8 cellular contexts compared by ENCODE assay signal in the genomic region with DNA sequence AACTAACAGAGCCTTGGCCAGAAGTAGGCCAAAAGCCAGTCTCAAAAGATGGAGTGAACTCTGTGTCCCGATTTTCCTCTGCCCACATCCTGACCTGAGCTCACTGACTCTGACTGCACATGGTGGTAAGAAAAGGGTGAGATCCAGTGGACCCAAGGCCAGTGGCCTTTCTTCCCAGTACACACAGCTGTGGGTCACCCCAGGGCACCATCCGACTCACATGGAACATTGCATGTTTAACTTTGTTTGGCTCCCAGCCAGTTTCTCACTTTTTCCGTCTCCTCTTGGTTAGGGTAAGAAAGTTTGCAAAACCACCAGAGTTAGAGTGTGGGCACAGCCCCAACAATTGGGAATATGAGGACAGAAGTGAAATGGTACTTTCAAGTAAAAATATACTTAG.
DNase-seq lines count a peak whose midpoint lies in the region; ATAC-seq and TF ChIP-seq lines count a peak whose summit lies in the region.
"Had no signal": no experiment of that assay in that cellular context is flagged by ENCODE, and none has a peak within 500 bp of the region (broad histone marks: within the 10 kb centered on the region; RNA-seq: fewer than 3 reads in every experiment).

No MANE protein-coding gene starts in this region.

- H3K4me3 ChIP-seq in OCI-LY1 (ENCODE audit: low read depth, low read length, poor library complexity, severe bottlenecking): no peak overlapping the region
- no peak overlapping the region for H3K4me3 ChIP-seq in breast epithelium

- no peaks in the 10 kb centered on the region for H3F3A ChIP-seq in OCI-LY1 (ENCODE audit: insufficient read depth, low read length)

- no peak for TF ChIP-seq POLR2A in breast epithelium (IDR thresholded peaks at IDR 0.05)

- H3K9me2 ChIP-seq in OCI-LY1 (ENCODE audit: low read depth, low read length): no peaks in the 10 kb centered on the region

- H3K4me1 ChIP-seq in OCI-LY1 (ENCODE audit: insufficient read depth, low read length, severe bottlenecking): peaks cover 48% of the 10 kb centered on the region
- peaks cover 7 to 11% of the 10 kb centered on the region in 2 donors for H3K4me1 ChIP-seq in breast epithelium

- H3K36me3 ChIP-seq in OCI-LY1 (ENCODE audit: insufficient read depth, low read length): no peaks in the 10 kb centered on the region
- no peaks in the 10 kb centered on the region for H3K36me3 ChIP-seq in breast epithelium

- H3K27ac ChIP-seq in OCI-LY1 (ENCODE audit: low read depth, low read length, poor library complexity, severe bottlenecking) (peak overlapping the region; percentile 25), breast epithelium (peak overlapping the region; percentile 29 to 64), layer of hippocampus (ENCODE audit: low read depth, low read length) (peak overlapping the region; percentile 93), substantia nigra (ENCODE audit: low read depth, low read length, poor library complexity, severe bottlenecking) (peak overlapping the region; percentile 98)

- TF ChIP-seq CTCF in OCI-LY1 (IDR thresholded peaks at IDR 0.05; ENCODE audit: low read length) (no peak), breast epithelium (IDR thresholded peaks at IDR 0.05) (no peak)

- H3K9me3 ChIP-seq in OCI-LY1 (ENCODE audit: low read length): no peaks in the 10 kb centered on the region
- H3K9me3 ChIP-seq in breast epithelium: no peaks in the 10 kb centered on the region

- DNase-seq in breast epithelium (ENCODE audit: low spot score in 2 of 2) (peak in 1 of 2 donors; percentile 28), substantia nigra (lab: John Stamatoyannopoulos, UW) (peak in 3 of 49 donors; percentile 8 to 52 (median 15)), hippocampal formation (lab: John Stamatoyannopoulos, UW) (no peak)

- intact Hi-C loops in breast epithelium (cut with DNase I; ENCODE audit: low total_unique reads): no loop called here

- no peaks in the 10 kb centered on the region for H3K27me3 ChIP-seq in OCI-LY1 (ENCODE audit: insufficient read depth, low read length)
- no peaks in the 10 kb centered on the region for H3K27me3 ChIP-seq in breast epithelium
- no peaks in the 10 kb centered on the region for H3K27me3 ChIP-seq in layer of hippocampus (ENCODE audit: control insufficient read depth, insufficient read depth, low read length)

- no peak overlapping the region for H3K9ac ChIP-seq in OCI-LY1 (ENCODE audit: low read length)

- no peaks in the 10 kb centered on the region for H4K20me1 ChIP-seq in OCI-LY1 (ENCODE audit: insufficient read depth, low read length)

- no peaks in the 10 kb centered on the region for H3K79me2 ChIP-seq in OCI-LY1 (ENCODE audit: insufficient read depth, low read length)

- H3K4me2 ChIP-seq in OCI-LY1 (ENCODE audit: low read length): no peak overlapping the region

- H2AFZ ChIP-seq in OCI-LY1 (ENCODE audit: low read length): no peak overlapping the region

- ATAC-seq in GM18868 (IDR thresholded peaks at IDR 0.05; ENCODE audit: unreplicated experiment) (no peak), HG03378 (IDR thresholded peaks at IDR 0.05; ENCODE audit: unreplicated experiment) (no peak)
- ATAC-seq: Panc1 had no signal

Comparison
In these comparisons a context has a peak if more than half of its experiments do, and no peak if none do; other contexts are left out.
1. H3K27ac ChIP-seq: peak in every context shown above with its lines; median percentile 98 in substantia nigra; 93 in layer of hippocampus; 46 in breast epithelium; 25 in OCI-LY1.